1 cellular context compared by ENCODE assay signal in the genomic region with DNA sequence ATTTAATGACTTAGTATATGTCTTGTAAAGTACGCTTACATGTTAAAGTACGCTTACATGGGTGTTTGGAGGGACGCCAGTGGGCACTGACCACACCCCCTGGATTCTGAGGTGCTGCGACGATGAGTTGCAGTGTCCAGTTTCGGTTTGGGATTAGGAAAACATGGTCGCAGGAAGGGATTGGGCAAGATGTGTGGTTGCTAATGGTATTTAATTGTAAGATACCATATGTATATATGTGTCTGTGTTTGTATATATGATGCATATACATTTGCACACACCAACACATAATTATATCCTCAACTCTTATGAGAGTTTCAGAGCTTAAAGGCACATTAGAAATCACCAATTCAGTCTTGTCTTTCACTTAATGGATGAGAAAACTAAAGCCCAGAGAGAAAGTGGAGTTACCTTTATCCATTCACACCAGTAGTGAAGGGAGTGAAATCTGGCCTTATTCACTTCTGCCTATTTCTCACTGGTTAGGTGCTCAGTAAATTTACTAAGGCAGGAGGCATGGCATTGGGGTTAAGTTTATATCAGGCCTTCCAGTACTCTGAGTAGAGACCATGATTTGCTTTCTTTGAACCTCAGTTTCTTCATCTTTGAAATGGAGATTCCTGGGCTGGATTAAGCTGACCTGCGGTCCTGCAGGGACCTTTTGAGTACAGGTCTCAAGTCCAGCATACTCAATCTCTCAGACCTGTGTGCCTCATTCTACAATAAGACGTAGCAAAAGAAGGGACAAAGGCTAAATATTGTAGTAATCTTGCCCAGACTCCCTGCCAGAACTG.
A peak's percentile ranks its signal among the peaks of the same experiment; 100 is the strongest.
TF ChIP-seq lines count a peak whose summit lies in the region.

No MANE protein-coding gene starts in this region.

TF ChIP-seq in K562, 482 proteins besides CTCF, POLR2A, EP300 and RAD21 (continued from another document):
- TF ChIP-seq, protein P1, sequence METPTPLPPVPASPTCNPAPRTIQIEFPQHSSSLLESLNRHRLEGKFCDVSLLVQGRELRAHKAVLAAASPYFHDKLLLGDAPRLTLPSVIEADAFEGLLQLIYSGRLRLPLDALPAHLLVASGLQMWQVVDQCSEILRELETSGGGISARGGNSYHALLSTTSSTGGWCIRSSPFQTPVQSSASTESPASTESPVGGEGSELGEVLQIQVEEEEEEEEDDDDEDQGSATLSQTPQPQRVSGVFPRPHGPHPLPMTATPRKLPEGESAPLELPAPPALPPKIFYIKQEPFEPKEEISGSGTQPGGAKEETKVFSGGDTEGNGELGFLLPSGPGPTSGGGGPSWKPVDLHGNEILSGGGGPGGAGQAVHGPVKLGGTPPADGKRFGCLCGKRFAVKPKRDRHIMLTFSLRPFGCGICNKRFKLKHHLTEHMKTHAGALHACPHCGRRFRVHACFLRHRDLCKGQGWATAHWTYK (CRISPR knock-in tag; IDR thresholded peaks at IDR 0.05) = no peak
- TF ChIP-seq ARID1B (IDR thresholded peaks at IDR 0.05) = no peak
- TF ChIP-seq, protein P2, sequence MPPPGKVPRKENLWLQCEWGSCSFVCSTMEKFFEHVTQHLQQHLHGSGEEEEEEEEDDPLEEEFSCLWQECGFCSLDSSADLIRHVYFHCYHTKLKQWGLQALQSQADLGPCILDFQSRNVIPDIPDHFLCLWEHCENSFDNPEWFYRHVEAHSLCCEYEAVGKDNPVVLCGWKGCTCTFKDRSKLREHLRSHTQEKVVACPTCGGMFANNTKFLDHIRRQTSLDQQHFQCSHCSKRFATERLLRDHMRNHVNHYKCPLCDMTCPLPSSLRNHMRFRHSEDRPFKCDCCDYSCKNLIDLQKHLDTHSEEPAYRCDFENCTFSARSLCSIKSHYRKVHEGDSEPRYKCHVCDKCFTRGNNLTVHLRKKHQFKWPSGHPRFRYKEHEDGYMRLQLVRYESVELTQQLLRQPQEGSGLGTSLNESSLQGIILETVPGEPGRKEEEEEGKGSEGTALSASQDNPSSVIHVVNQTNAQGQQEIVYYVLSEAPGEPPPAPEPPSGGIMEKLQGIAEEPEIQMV (tag; conservative IDR thresholded peaks at IDR 0.05; ENCODE audit: low read depth) = no peak
- TF ChIP-seq MIER1 (IDR thresholded peaks at IDR 0.05; ENCODE audit: low read depth) = no peak
- no peak for TF ChIP-seq MYBL2 (IDR thresholded peaks at IDR 0.05; ENCODE audit: low read depth)
- no peak for TF ChIP-seq MYBL2 (CRISPR knock-in tag; IDR thresholded peaks at IDR 0.05; ENCODE audit: borderline replicate concordance)
- peak; percentile 85 for TF ChIP-seq CEBPB (tag; IDR thresholded peaks at IDR 0.05)
- TF ChIP-seq CHAMP1 (IDR thresholded peaks at IDR 0.05) = no peak
- TF ChIP-seq ZNF780A (CRISPR knock-in tag; IDR thresholded peaks at IDR 0.05) = no peak
- no peak for TF ChIP-seq ZZZ3 (IDR thresholded peaks at IDR 0.05)
- TF ChIP-seq CGGBP1 (CRISPR knock-in tag; IDR thresholded peaks at IDR 0.05) = no peak
- TF ChIP-seq NFIC (IDR thresholded peaks at IDR 0.05) = peak; percentile 57; the same call in 1 of the 2 replicates
- TF ChIP-seq NR3C1 (CRISPR knock-in tag; IDR thresholded peaks at IDR 0.05) = no peak
- no peak for TF ChIP-seq HNRNPLL (IDR thresholded peaks at IDR 0.05; ENCODE audit: low read depth, low read length, poor library complexity, severe bottlenecking)
- no peak for TF ChIP-seq PYGO2 (tag; IDR thresholded peaks at IDR 0.05)
- no peak for TF ChIP-seq ZNF445 (CRISPR knock-in tag; IDR thresholded peaks at IDR 0.05; ENCODE audit: low read depth)
- no peak for TF ChIP-seq RFX1 (IDR thresholded peaks at IDR 0.05)
- no peak for TF ChIP-seq KAT2B (IDR thresholded peaks at IDR 0.05; ENCODE audit: low read depth, low read length)
- peak; percentile 23; the same call in 1 of the 2 replicates for TF ChIP-seq ZNF395 (CRISPR knock-in tag; IDR thresholded peaks at IDR 0.05)
- no peak for TF ChIP-seq ZNF165 (CRISPR knock-in tag; IDR thresholded peaks at IDR 0.05; ENCODE audit: borderline replicate concordance)
- no peak for TF ChIP-seq NCOA2 (IDR thresholded peaks at IDR 0.05; ENCODE audit: partially characterized antibody in 2 of 2)
- no peak for TF ChIP-seq CHD2 (IDR thresholded peaks at IDR 0.05; ENCODE audit: low read depth, low read length)
- no peak for TF ChIP-seq ARID2 (IDR thresholded peaks at IDR 0.05)
- TF ChIP-seq LARP7 (IDR thresholded peaks at IDR 0.05) = no peak
- TF ChIP-seq NR2C1 (IDR thresholded peaks at IDR 0.05) = no peak
- no peak for TF ChIP-seq NR2C1 (tag; IDR thresholded peaks at IDR 0.05)
- TF ChIP-seq, protein P3, sequence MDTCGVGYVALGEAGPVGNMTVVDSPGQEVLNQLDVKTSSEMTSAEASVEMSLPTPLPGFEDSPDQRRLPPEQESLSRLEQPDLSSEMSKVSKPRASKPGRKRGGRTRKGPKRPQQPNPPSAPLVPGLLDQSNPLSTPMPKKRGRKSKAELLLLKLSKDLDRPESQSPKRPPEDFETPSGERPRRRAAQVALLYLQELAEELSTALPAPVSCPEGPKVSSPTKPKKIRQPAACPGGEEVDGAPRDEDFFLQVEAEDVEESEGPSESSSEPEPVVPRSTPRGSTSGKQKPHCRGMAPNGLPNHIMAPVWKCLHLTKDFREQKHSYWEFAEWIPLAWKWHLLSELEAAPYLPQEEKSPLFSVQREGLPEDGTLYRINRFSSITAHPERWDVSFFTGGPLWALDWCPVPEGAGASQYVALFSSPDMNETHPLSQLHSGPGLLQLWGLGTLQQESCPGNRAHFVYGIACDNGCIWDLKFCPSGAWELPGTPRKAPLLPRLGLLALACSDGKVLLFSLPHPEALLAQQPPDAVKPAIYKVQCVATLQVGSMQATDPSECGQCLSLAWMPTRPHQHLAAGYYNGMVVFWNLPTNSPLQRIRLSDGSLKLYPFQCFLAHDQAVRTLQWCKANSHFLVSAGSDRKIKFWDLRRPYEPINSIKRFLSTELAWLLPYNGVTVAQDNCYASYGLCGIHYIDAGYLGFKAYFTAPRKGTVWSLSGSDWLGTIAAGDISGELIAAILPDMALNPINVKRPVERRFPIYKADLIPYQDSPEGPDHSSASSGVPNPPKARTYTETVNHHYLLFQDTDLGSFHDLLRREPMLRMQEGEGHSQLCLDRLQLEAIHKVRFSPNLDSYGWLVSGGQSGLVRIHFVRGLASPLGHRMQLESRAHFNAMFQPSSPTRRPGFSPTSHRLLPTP (IDR thresholded peaks at IDR 0.05; ENCODE audit: borderline replicate concordance, extremely low read depth, insufficient read length) = no peak
